ENCODE assay signal across 8 cellular contexts in the genomic region with DNA sequence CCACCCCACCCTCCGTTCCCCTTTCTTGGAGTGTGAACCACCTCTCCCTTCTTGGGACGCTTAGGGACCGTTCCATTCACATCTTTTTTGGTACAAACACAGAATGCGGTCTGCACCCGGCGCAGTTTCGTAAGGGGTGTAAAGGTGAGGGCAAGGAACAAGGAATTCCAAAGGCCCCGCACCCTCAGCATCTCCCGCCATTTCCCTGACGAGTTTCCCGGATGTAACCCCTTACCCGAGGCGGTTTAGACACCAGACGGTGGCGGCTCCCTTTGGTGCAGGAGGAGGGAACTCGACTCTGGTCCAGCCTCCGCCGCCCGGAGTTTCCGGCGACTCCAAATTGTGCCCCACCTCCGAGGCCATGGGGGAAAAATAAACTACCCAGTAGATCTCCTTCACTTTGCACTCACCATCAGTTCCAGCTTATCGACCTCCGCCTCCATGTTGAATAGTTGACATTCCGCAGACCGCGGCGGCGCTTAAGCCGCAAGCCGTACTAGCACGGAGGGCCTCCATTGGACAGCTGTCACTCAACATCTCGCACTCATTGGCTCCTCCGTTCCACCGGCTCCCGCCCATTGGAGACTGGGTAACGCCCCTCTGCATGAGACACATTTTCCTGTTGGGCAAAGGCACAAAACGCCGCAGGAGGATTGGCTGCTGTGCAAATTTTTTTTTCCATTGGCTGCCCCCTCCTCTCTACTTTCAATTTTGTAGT. TPM values are rescaled to one million over a fixed set of nuclear protein-coding genes. Genes with fewer than 3 reads are reported as not detected.
DNase-seq lines count a peak whose midpoint lies in the region; ATAC-seq and TF ChIP-seq lines count a peak whose summit lies in the region.

A gene with protein sequence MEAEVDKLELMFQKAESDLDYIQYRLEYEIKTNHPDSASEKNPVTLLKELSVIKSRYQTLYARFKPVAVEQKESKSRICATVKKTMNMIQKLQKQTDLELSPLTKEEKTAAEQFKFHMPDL (minus strand): TSS at position 466 of the 718 bp plus-strand sequence. CDS start 23 bp downstream, at position 443.

- H3K4me3 ChIP-seq in DND-41 (ENCODE audit: low read depth in 1 of 2, low read length in 2 of 2) (peak within 1 kb of the TSS; percentile 70), SJSA1 (peak within 1 kb of the TSS; percentile 63), upper lobe of left lung (peak within 1 kb of the TSS; percentile 68 to 81 (median 72))

- TF ChIP-seq CTCF in DND-41 (IDR thresholded peaks at IDR 0.05; ENCODE audit: borderline replicate concordance, extremely low read depth, low read length, poor library complexity, severe bottlenecking) (no peak), upper lobe of left lung (IDR thresholded peaks at IDR 0.05) (peak in 1 of 6 experiments; percentile 10)

- TF ChIP-seq EP300 in upper lobe of left lung (IDR thresholded peaks at IDR 0.05) = no peak

- ATAC-seq in DND-41 (ENCODE audit: insufficient read depth, low read depth) (peak; percentile 80), Right ventricle myocardium inferior (peak; percentile 97), upper lobe of left lung (ENCODE audit: low FRiP score in 2 of 2) (peak; percentile 98 to 99)

- peak within 1 kb of the TSS; percentile 89 for H3K9ac ChIP-seq in DND-41 (ENCODE audit: low read depth, low read length)

- DNase-seq in DND-41 (peak; percentile 99), GOT3 (lab: John Stamatoyannopoulos, UW) (peak; percentile 99), LHCN-M2 (ENCODE audit: low read depth) (no peak), SJSA1 (ENCODE audit: low read depth in 1 of 2, low spot score in 2 of 2) (no peak), Right ventricle myocardium inferior (ENCODE audit: missing footprints) (peak; percentile 98), posterior vena cava (ENCODE audit: low spot score) (peak; percentile 98), upper lobe of left lung (peak; percentile 90 to 95)
- DNase-seq in activated naive CD4-positive, alpha-beta T cell treated with Interleukin-2 at 50 U/mL for 16 hours = peak; percentile 98

- peak in 2 of 4 donors; percentile 15 to 43 for TF ChIP-seq POLR2A in upper lobe of left lung (IDR thresholded peaks at IDR 0.05)

- H3K4me1 ChIP-seq in DND-41 (ENCODE audit: insufficient read depth, low read length) (peaks cover 74% of the 10 kb centered on the region), SJSA1 (replicated peaks) (peaks cover 48% of the 10 kb centered on the region), upper lobe of left lung (peaks cover 9 to 25% (median 14%) of the 10 kb centered on the region in 4 donors)

- H4K20me1 ChIP-seq in DND-41 (ENCODE audit: insufficient read depth, low read length) = peaks cover 21% of the 10 kb centered on the region

- H3K9me3 ChIP-seq in DND-41 (ENCODE audit: insufficient read depth, low read length, severe bottlenecking) = no peaks in the 10 kb centered on the region
- no peaks in the 10 kb centered on the region for H3K9me3 ChIP-seq in SJSA1 (replicated peaks)
- no peaks in the 10 kb centered on the region for H3K9me3 ChIP-seq in upper lobe of left lung

- H3K27ac ChIP-seq in DND-41 (ENCODE audit: low read length) = peak within 1 kb of the TSS; percentile 96
- H3K27ac ChIP-seq in SJSA1 = peak within 1 kb of the TSS; percentile 98
- H3K27ac ChIP-seq in upper lobe of left lung = peak within 1 kb of the TSS; percentile 78 to 91 (median 84)

- peak within 1 kb of the TSS; percentile 75 for H3K4me2 ChIP-seq in DND-41 (ENCODE audit: insufficient read depth, low read length)

- intact Hi-C loops in Right ventricle myocardium inferior (cut with DNase I) (loop anchor here (5.0 to 10.0 kb wide), 3 partner anchors 50 to 638 kb away; a partner anchor contains a TSS), posterior vena cava (cut with DNase I) (no loop called here)

- H3K79me2 ChIP-seq in DND-41 (ENCODE audit: insufficient read depth, low read length) = peaks cover 94% of the 10 kb centered on the region

- peak within 1 kb of the TSS; percentile 75 for H2AFZ ChIP-seq in DND-41 (ENCODE audit: low read depth, low read length)

- peaks cover 17% of the 10 kb centered on the region for H3K36me3 ChIP-seq in DND-41 (ENCODE audit: insufficient read depth, low read length)
- H3K36me3 ChIP-seq in SJSA1 = peaks cover 35% of the 10 kb centered on the region
- H3K36me3 ChIP-seq in upper lobe of left lung = no peaks in the 10 kb centered on the region

- H3K27me3 ChIP-seq in DND-41 (ENCODE audit: insufficient read depth, low read length, poor library complexity) (no peaks in the 10 kb centered on the region), SJSA1 (replicated peaks) (no peaks in the 10 kb centered on the region), upper lobe of left lung (no peaks in the 10 kb centered on the region)

- 0% methylated on average over 30 to 39 of the region's 39 CpGs for WGBS in upper lobe of left lung, 2 donors

RNA-seq across cellular contexts. Expression of the gene that starts here (rescaled TPM):
- total RNA-seq in LHCN-M2 (2014; rRNA removed) = 102 and 109 TPM in 2 replicates
- 66.1 TPM for polyA plus RNA-seq in LHCN-M2 (2012)
- total RNA-seq in SJSA1 (2014; rRNA removed; shearing (Covaris generic)) = 332 and 622 TPM in 2 replicates
- 32.7 TPM for total RNA-seq in Right ventricle myocardium inferior
- 10 to 100 TPM; 28.9 to 33.4 TPM for total RNA-seq in posterior vena cava
- 10 to 100 TPM; 10.5 to 37.0 (median 23.9) TPM for total RNA-seq in upper lobe of left lung

Comparison
In these comparisons a context has a peak if more than half of its experiments do, and no peak if none do; other contexts are left out.
1. DNase-seq: peak in DND-41 (single experiment), GOT3 (single experiment), activated naive CD4-positive, alpha-beta T cell treated with Interleukin-2 at 50 U/mL for 16 hours (single experiment), Right ventricle myocardium inferior (single experiment), posterior vena cava (single experiment) and upper lobe of left lung (2 of 2); none in LHCN-M2 (single experiment) and SJSA1 (0 of 2).
2. Peak in every context shown above with its lines, with median percentiles within 50 percentile points of each other: ATAC-seq, H3K27ac ChIP-seq and H3K4me3 ChIP-seq.